ENCODE assay signal across 1 cellular context in genomic region chr12:95258803-95259202, GRCh38.
TF ChIP-seq lines count a peak whose summit lies in the region.

No MANE protein-coding gene starts in this region.

TF ChIP-seq in HepG2, 621 proteins besides CTCF, POLR2A, EP300 and RAD21:
- TF ChIP-seq ZNF720 (CRISPR knock-in tag; IDR thresholded peaks at IDR 0.05) (no peak), ZNF816 (CRISPR knock-in tag; IDR thresholded peaks at IDR 0.05; ENCODE audit: borderline replicate concordance) (no peak), MAFF (IDR thresholded peaks at IDR 0.05; ENCODE audit: low read depth, low read length) (peak; percentile 97), ZSCAN30 (CRISPR knock-in tag; IDR thresholded peaks at IDR 0.05) (no peak), MAFK (conservative IDR thresholded peaks at IDR 0.05 in 1 of 2, IDR thresholded peaks at IDR 0.05 in 1 of 2; ENCODE audit: low read length in 2 of 2) (peak; percentile 94 to 98), HOXA3 (CRISPR knock-in tag; IDR thresholded peaks at IDR 0.05) (no peak), PRPF4 (IDR thresholded peaks at IDR 0.05; ENCODE audit: low read depth, low read length, poor library complexity, severe bottlenecking) (no peak), ZNF567 (CRISPR knock-in tag; IDR thresholded peaks at IDR 0.05; ENCODE audit: borderline replicate concordance) (no peak)
